In the genomic region with DNA sequence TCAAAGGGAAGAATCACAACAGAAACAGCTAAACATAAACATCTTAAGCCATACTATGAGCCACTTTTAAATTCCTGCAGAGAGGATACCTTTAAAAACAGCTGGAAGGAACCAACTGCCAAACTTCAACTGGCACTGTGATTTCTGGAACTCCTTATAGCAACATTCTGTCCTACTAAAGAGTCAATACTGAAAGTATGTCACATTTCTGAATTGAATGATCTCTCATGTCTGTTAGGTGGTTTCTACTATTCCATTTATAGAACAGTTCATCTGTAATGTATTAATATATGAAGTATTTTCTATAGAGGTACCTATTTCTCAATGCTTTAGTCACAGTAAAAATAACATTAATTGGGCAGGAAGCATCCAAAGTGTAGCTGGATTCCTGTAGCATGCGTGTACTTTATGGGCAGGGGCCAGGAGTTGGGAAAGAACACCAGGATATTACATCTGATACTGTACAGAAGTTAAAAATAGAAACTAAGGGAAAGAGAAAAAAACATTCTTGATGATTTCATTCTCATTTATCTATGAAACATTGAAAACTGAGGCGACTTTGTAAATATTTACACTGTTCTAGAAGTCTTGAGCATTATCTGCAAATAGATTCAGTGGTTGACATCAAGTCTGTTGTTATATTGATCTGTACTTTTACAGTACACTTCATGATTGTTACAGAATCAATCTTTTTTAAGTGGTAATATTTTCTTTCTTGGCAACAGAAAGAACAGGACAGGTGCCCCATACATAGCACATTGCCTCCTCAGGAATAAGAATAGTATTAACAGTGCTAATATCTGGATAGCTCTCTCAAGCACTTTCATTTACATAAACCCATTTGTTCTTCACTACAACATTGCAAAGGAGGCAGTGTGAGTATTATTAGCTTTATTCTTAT, we compare ENCODE assay signal across 1 cellular context.
A peak's percentile ranks its signal among the peaks of the same experiment; 100 is the strongest.
TF ChIP-seq lines count a peak whose summit lies in the region.

No MANE protein-coding gene starts in this region.

TF ChIP-seq in A549, 52 proteins besides CTCF, POLR2A, EP300 and RAD21 (continued from another document):
- TF ChIP-seq KDM5A (IDR thresholded peaks at IDR 0.05) (no peak), JUNB (IDR thresholded peaks at IDR 0.05) (peak; percentile 98), SREBF2 (IDR thresholded peaks at IDR 0.05) (no peak), CEBPB (IDR thresholded peaks at IDR 0.05) (peak; percentile 98 to 99), CHD2 (IDR thresholded peaks at IDR 0.05; ENCODE audit: low read length, partially characterized antibody) (no peak), SMC3 (IDR thresholded peaks at IDR 0.05) (peak; percentile 50)
